14 cellular contexts compared by ENCODE assay signal in genomic region chr18:68724021-68724420, GRCh38. TPM values are rescaled to one million over a fixed set of nuclear protein-coding genes. Genes with fewer than 3 reads are reported as not detected.
DNase-seq lines count a peak whose midpoint lies in the region; ATAC-seq and TF ChIP-seq lines count a peak whose summit lies in the region.
"Had no signal": no experiment of that assay in that cellular context is flagged by ENCODE, and none has a peak within 500 bp of the region (broad histone marks: within the 10 kb centered on the region; RNA-seq: fewer than 3 reads in every experiment).

No MANE protein-coding gene starts in this region.

- H3K18ac ChIP-seq in mesendoderm (ENCODE audit: low read length) = no peak overlapping the region

- H3K27ac ChIP-seq in GM23338 (ENCODE audit: low read depth) = no peak overlapping the region
- H3K27ac ChIP-seq in mesendoderm (ENCODE audit: low read depth, low read length) = no peak overlapping the region
- H3K27ac ChIP-seq in CD4-positive, alpha-beta memory T cell (ENCODE audit: low read depth, low read length) = no peak overlapping the region
- no peak overlapping the region for H3K27ac ChIP-seq in prostate gland

- H3K4me3 Mint-ChIP-seq in GM23338 = no peak overlapping the region
- no peak overlapping the region for H3K4me3 Mint-ChIP-seq in dendritic cell treated with granulocyte-macrophage colony-stimulating factor and Interleukin-4, amounts not matched to agents 40 ng/mL and 50 ng/mL, for 4 days
- H3K4me3 Mint-ChIP-seq in CD4-positive, alpha-beta memory T cell = no peak overlapping the region
- H3K4me3 Mint-ChIP-seq in activated T-cell treated with anti-CD3 and anti-CD28 coated beads, Interleukin-2, amount 50 U/mL, for 4 hours = no peak overlapping the region

- H3K27me3 Mint-ChIP-seq in GM23338 (ENCODE audit: insufficient read depth, low read depth, poor library complexity) = peaks cover 2% of the 10 kb centered on the region
- H3K27me3 Mint-ChIP-seq in dendritic cell treated with granulocyte-macrophage colony-stimulating factor and Interleukin-4, amounts not matched to agents 40 ng/mL and 50 ng/mL, for 4 days = no peaks in the 10 kb centered on the region
- H3K27me3 Mint-ChIP-seq in CD4-positive, alpha-beta memory T cell = no peaks in the 10 kb centered on the region
- H3K27me3 Mint-ChIP-seq in activated T-cell treated with anti-CD3 and anti-CD28 coated beads, Interleukin-2, amount 50 U/mL, for 4 hours (ENCODE audit: low read depth) = no peaks in the 10 kb centered on the region

- peaks cover 6% of the 10 kb centered on the region; the same call in 2 of the 3 replicates for H3K9me3 Mint-ChIP-seq in GM23338
- H3K9me3 Mint-ChIP-seq in dendritic cell treated with granulocyte-macrophage colony-stimulating factor and Interleukin-4, amounts not matched to agents 40 ng/mL and 50 ng/mL, for 4 days = peaks cover 18% of the 10 kb centered on the region
- H3K9me3 Mint-ChIP-seq in CD4-positive, alpha-beta memory T cell = no peaks in the 10 kb centered on the region
- no peaks in the 10 kb centered on the region for H3K9me3 Mint-ChIP-seq in activated T-cell treated with anti-CD3 and anti-CD28 coated beads, Interleukin-2, amount 50 U/mL, for 4 hours
- H3K9me3 Mint-ChIP-seq: CD8-positive, alpha-beta memory T cell had no signal

- no peaks in the 10 kb centered on the region for H3K79me1 ChIP-seq in mesendoderm (ENCODE audit: low read length)

- no peaks in the 10 kb centered on the region for H3K9me3 ChIP-seq in CD4-positive, alpha-beta memory T cell (ENCODE audit: control insufficient read depth in 1 of 2, low read length in 2 of 2)
- H3K9me3 ChIP-seq in prostate gland = no peaks in the 10 kb centered on the region

- peaks cover 21% of the 10 kb centered on the region; the same call in 2 of the 3 replicates for H3K36me3 Mint-ChIP-seq in GM23338 (ENCODE audit: low read depth)
- H3K36me3 Mint-ChIP-seq in dendritic cell treated with granulocyte-macrophage colony-stimulating factor and Interleukin-4, amounts not matched to agents 40 ng/mL and 50 ng/mL, for 4 days (ENCODE audit: low read depth) = peaks cover 19% of the 10 kb centered on the region
- peaks cover 1 to 4% of the 10 kb centered on the region in 2 donors for H3K36me3 Mint-ChIP-seq in CD4-positive, alpha-beta memory T cell
- H3K36me3 Mint-ChIP-seq in activated T-cell treated with anti-CD3 and anti-CD28 coated beads, Interleukin-2, amount 50 U/mL, for 4 hours (ENCODE audit: insufficient read depth) = no peaks in the 10 kb centered on the region

- H3K27me3 ChIP-seq in GM23338 (ENCODE audit: insufficient read depth) (no peaks in the 10 kb centered on the region), mesendoderm (ENCODE audit: insufficient read depth, low read length, poor library complexity) (no peaks in the 10 kb centered on the region), prostate gland (replicated peaks; ENCODE audit: insufficient read depth) (no peaks in the 10 kb centered on the region)
- no peaks in the 10 kb centered on the region for H3K27me3 ChIP-seq in CD4-positive, alpha-beta memory T cell (ENCODE audit: insufficient read depth, low read length)

- POLR2A ChIA-PET in CD4-positive, alpha-beta memory T cell (lab: Charles Lee; ENCODE audit: partially characterized antibody) = interaction anchor here (1.3 kb wide), 1 partner anchor 10 kb away, joined by 3 read pairs; the partner anchor contains the start of gene TMX3

- no peak overlapping the region for H2BK120ac ChIP-seq in mesendoderm (ENCODE audit: low read depth, low read length)

- WGBS in mesendoderm (ENCODE audit: extremely low coverage, insufficient coverage, low lambda C conversion rate) = no CpG with 5 or more reads among the region's 4 CpGs
- 52% methylated on average over 4 of the region's 4 CpGs for WGBS in prostate gland

- H4K8ac ChIP-seq in mesendoderm (ENCODE audit: low read depth, low read length) = no peak overlapping the region

- H3F3A ChIP-seq in GM23338 (replicated peaks; ENCODE audit: low read depth) = no peaks in the 10 kb centered on the region

- H3K9ac ChIP-seq in mesendoderm (ENCODE audit: low read length) = no peak overlapping the region

- no peak overlapping the region for H2BK15ac ChIP-seq in mesendoderm (replicated peaks; ENCODE audit: low read depth)

- intact Hi-C loops in dendritic cell treated with granulocyte-macrophage colony-stimulating factor and Interleukin-4, amounts not matched to agents 40 ng/mL and 50 ng/mL, for 4 days (cut with micrococcal nuclease) = loop anchor here (10.0 kb wide), 1 partner anchor 1209 kb away; the partner anchor contains the start of gene DSEL
- intact Hi-C loops in CD4-positive, alpha-beta memory T cell (cut with micrococcal nuclease) = no loop called here
- intact Hi-C loops in prostate gland (cut with DNase I) = no loop called here

- H3K4ac ChIP-seq in mesendoderm (ENCODE audit: low read depth, low read length) = no peak overlapping the region

- H3K4me2 ChIP-seq in GM23338 (no peak overlapping the region), mesendoderm (ENCODE audit: low read length) (no peak overlapping the region)

- H3K23ac ChIP-seq in mesendoderm (ENCODE audit: low read length) = no peak overlapping the region

- H2BK5ac ChIP-seq in mesendoderm (ENCODE audit: low read length) = no peak overlapping the region

- H2AK5ac ChIP-seq in mesendoderm (ENCODE audit: low read length) = no peak overlapping the region

- ATAC-seq in GM23338 (peak; percentile 71), HG02571 (IDR thresholded peaks at IDR 0.05; ENCODE audit: unreplicated experiment) (no peak)
- no peak for ATAC-seq in activated T-cell treated with anti-CD3 and anti-CD28 coated beads, Interleukin-2, amount 50 U/mL, for 4 hours

- no peak for TF ChIP-seq POLR2A in prostate gland (IDR thresholded peaks at IDR 0.05)

- H4K5ac ChIP-seq in mesendoderm (ENCODE audit: low read length) = no peak overlapping the region

- H3K9me2 ChIP-seq in GM23338 (ENCODE audit: insufficient read depth) = peaks cover 12% of the 10 kb centered on the region

- H4K20me1 ChIP-seq in GM23338 (replicated peaks; ENCODE audit: insufficient read depth) = no peaks in the 10 kb centered on the region

- no peaks in the 10 kb centered on the region for H3K4me1 ChIP-seq in GM23338 (ENCODE audit: insufficient read depth)
- H3K4me1 ChIP-seq in mesendoderm (ENCODE audit: control insufficient read depth, low read depth, low read length) = no peaks in the 10 kb centered on the region
- peaks cover 16% of the 10 kb centered on the region for H3K4me1 ChIP-seq in CD4-positive, alpha-beta memory T cell (ENCODE audit: insufficient read depth, low read length)
- H3K4me1 ChIP-seq in prostate gland (replicated peaks) = no peaks in the 10 kb centered on the region

- peaks cover 6% of the 10 kb centered on the region for H3K4me1 Mint-ChIP-seq in GM23338
- peaks cover 50% of the 10 kb centered on the region for H3K4me1 Mint-ChIP-seq in dendritic cell treated with granulocyte-macrophage colony-stimulating factor and Interleukin-4, amounts not matched to agents 40 ng/mL and 50 ng/mL, for 4 days (ENCODE audit: low read depth)
- peaks cover 17 to 34% (median 21%) of the 10 kb centered on the region in 4 donors for H3K4me1 Mint-ChIP-seq in CD4-positive, alpha-beta memory T cell
- H3K4me1 Mint-ChIP-seq in activated T-cell treated with anti-CD3 and anti-CD28 coated beads, Interleukin-2, amount 50 U/mL, for 4 hours (ENCODE audit: low read depth) = peaks cover 26% of the 10 kb centered on the region

- H3K56ac ChIP-seq in mesendoderm (ENCODE audit: low read length) = no peak overlapping the region

- CTCF ChIA-PET in CD4-positive, alpha-beta memory T cell (lab: Charles Lee; ENCODE audit: partially characterized antibody) = no interaction called here

- peak; percentile 32 for DNase-seq in GM23338 (ENCODE audit: low spot score)
- DNase-seq in mesendoderm = peak; percentile 33
- no peak for DNase-seq in CD4-positive, alpha-beta memory T cell
- no peak for DNase-seq in activated T-cell treated with anti-CD3 and anti-CD28 coated beads, Interleukin-2, amount 50 U/mL, for 4 hours
- DNase-seq in prostate gland (ENCODE audit: low spot score) = no peak
- DNase-seq: C1 segment of cervical spinal cord; CD8-positive, alpha-beta memory T cell; DMS 273 treated with DMSO at 0.1 percent for 48 hours; DMS79; EL; GOT3; HCEC 1CT had no signal

- no peak overlapping the region for H3K4me3 ChIP-seq in GM23338
- no peak overlapping the region for H3K4me3 ChIP-seq in mesendoderm (ENCODE audit: low read length)
- no peak overlapping the region for H3K4me3 ChIP-seq in CD4-positive, alpha-beta memory T cell (ENCODE audit: low read length in 2 of 2)
- no peak overlapping the region for H3K4me3 ChIP-seq in prostate gland

- no peak overlapping the region for H2AFZ ChIP-seq in GM23338

- no peak overlapping the region for H3K27ac Mint-ChIP-seq in GM23338
- peak overlapping the region; percentile 48 for H3K27ac Mint-ChIP-seq in dendritic cell treated with granulocyte-macrophage colony-stimulating factor and Interleukin-4, amounts not matched to agents 40 ng/mL and 50 ng/mL, for 4 days
- no peak overlapping the region for H3K27ac Mint-ChIP-seq in CD4-positive, alpha-beta memory T cell

- H3K79me2 ChIP-seq in GM23338 (replicated peaks; ENCODE audit: insufficient read depth) (no peaks in the 10 kb centered on the region), mesendoderm (ENCODE audit: control insufficient read depth, insufficient read depth, low read length) (no peaks in the 10 kb centered on the region)

- TF ChIP-seq CTCF in GM23338 (conservative IDR thresholded peaks at IDR 0.05; ENCODE audit: low read depth in 2 of 2) (no peak), prostate gland (IDR thresholded peaks at IDR 0.05) (no peak)

- H3K36me3 ChIP-seq in GM23338 (ENCODE audit: insufficient read depth) (no peaks in the 10 kb centered on the region), mesendoderm (ENCODE audit: control insufficient read depth, insufficient read depth, low read length) (no peaks in the 10 kb centered on the region), prostate gland (no peaks in the 10 kb centered on the region)
- no peaks in the 10 kb centered on the region for H3K36me3 ChIP-seq in CD4-positive, alpha-beta memory T cell (ENCODE audit: insufficient read depth, low read length)

TF ChIP-seq in GM23338, 12 proteins besides CTCF, POLR2A, EP300 and RAD21:
- TF ChIP-seq ZNF331 (CRISPR knock-in tag; IDR thresholded peaks at IDR 0.05; ENCODE audit: low read depth) = 0 out of 2 replicates have a peak, but pooled peaks have one; percentile 16
- TF ChIP-seq EZH2phosphoT487 (IDR thresholded peaks at IDR 0.05; ENCODE audit: unreplicated experiment) = no peak

RNA-seq across cellular contexts. Expression of gene TMX3, which starts 9.1 kb away (rescaled TPM):
- 40.1 and 51.5 TPM in 2 replicates for total RNA-seq in GM23338 (2014; rRNA removed; shearing (Covaris generic))
- 9.9 and 12.4 TPM in 2 replicates for polyA plus RNA-seq in GM23338 (2016; fragmentation: Nextera tagmentation; extraction: Ambion mirVana)
- polyA plus RNA-seq in mesendoderm (2013, experiment 1 of 2) = 18.9 TPM
- polyA plus RNA-seq in mesendoderm (2013, experiment 2 of 2) = 19.9 TPM
- total RNA-seq in CD4-positive, alpha-beta memory T cell = 10 to 100 TPM; 67.1 to 73.6 TPM
- polyA plus RNA-seq in CD4-positive, alpha-beta memory T cell = 10 to 100 TPM; 19.2 to 20.4 TPM
- total RNA-seq in activated T-cell treated with anti-CD3 and anti-CD28 coated beads, Interleukin-2, amount 50 U/mL, for 4 hours = 10 to 100 TPM; 38.9 to 41.7 (median 39.3) TPM
- 10 to 100 TPM; 32.3 to 37.1 TPM for total RNA-seq in prostate gland

Comparison
In these comparisons a context has a peak if more than half of its experiments do, and no peak if none do; other contexts are left out.
1. DNase-seq: peak in GM23338 (single experiment) and mesendoderm (single experiment); none in CD4-positive, alpha-beta memory T cell (0 of 5), activated T-cell treated with anti-CD3 and anti-CD28 coated beads, Interleukin-2, amount 50 U/mL, for 4 hours (single experiment) and prostate gland (single experiment).